9 cellular contexts compared by ENCODE assay signal in the genomic region with DNA sequence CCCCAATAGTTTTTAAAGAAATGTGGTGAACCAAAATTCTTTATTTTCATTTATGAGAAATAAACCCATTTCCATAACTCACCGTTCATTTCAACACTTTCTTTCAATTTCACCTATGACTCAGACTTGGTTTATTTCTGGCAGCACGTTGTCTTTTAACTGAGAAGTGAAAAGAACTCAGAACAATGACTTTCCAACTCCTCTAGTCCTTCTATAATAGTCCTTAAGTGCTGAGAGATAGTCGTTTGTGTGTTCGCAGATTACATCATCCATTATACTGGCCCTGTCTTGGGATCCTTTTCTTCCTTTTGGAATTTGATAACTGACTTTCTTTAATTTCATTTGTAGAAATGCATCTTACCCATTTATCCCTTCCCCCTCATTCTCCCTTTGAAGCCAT.
DNase-seq lines count a peak whose midpoint lies in the region; ATAC-seq and TF ChIP-seq lines count a peak whose summit lies in the region.
"Had no signal": no experiment of that assay in that cellular context is flagged by ENCODE, and none has a peak within 500 bp of the region (broad histone marks: within the 10 kb centered on the region; RNA-seq: fewer than 3 reads in every experiment).

No MANE protein-coding gene starts in this region.

- CTCF ChIA-PET in HEK293T (lab: Yijun Ruan, JAX) = no interaction called here

- POLR2A ChIA-PET in HEK293T (lab: Yijun Ruan, JAX) = no interaction called here

- ATAC-seq in GM21576 (IDR thresholded peaks at IDR 0.05; ENCODE audit: unreplicated experiment) (peak; percentile 80), HG03439 (IDR thresholded peaks at IDR 0.05; ENCODE audit: unreplicated experiment) (peak; percentile 79)

- DNase-seq in DMS 273 (lab: John Stamatoyannopoulos, UW; ENCODE audit: unreplicated experiment) = peak; percentile 15
- DNase-seq in DMS 273 treated with DMSO at 0.1 percent for 48 hours (lab: John Stamatoyannopoulos, UW) = no peak
- DNase-seq in fibroblast of gingiva (ENCODE audit: low read depth) = peak; percentile 0
- no peak for DNase-seq in HEK293T (ENCODE audit: extremely low spot score)
- DNase-seq in NCI-H748 treated with DMSO at 0.1 percent for 48 hours (lab: John Stamatoyannopoulos, UW) = no peak
- DNase-seq in T1000 (lab: John Stamatoyannopoulos, UW) = no peak
- DNase-seq: hippocampal formation had no signal

TF ChIP-seq in HEK293T, 16 proteins besides CTCF, POLR2A, EP300 and RAD21:
- no peak for TF ChIP-seq LEF1 (IDR thresholded peaks at IDR 0.05; ENCODE audit: borderline replicate concordance)
- TF ChIP-seq L3MBTL2 (conservative IDR thresholded peaks at IDR 0.05) = no peak
- TF ChIP-seq HDGF (IDR thresholded peaks at IDR 0.05; ENCODE audit: borderline replicate concordance) = no peak
- TF ChIP-seq FOXK2 (IDR thresholded peaks at IDR 0.05) = no peak
- TF ChIP-seq SP1 (IDR thresholded peaks at IDR 0.05) = no peak
- TF ChIP-seq CTBP1 (IDR thresholded peaks at IDR 0.05; ENCODE audit: borderline replicate concordance) = no peak
- no peak for TF ChIP-seq ZNF384 (IDR thresholded peaks at IDR 0.05)
- TF ChIP-seq SUZ12 (IDR thresholded peaks at IDR 0.05) = no peak
- TF ChIP-seq NFRKB (IDR thresholded peaks at IDR 0.05) = no peak
- TF ChIP-seq, protein P1, sequence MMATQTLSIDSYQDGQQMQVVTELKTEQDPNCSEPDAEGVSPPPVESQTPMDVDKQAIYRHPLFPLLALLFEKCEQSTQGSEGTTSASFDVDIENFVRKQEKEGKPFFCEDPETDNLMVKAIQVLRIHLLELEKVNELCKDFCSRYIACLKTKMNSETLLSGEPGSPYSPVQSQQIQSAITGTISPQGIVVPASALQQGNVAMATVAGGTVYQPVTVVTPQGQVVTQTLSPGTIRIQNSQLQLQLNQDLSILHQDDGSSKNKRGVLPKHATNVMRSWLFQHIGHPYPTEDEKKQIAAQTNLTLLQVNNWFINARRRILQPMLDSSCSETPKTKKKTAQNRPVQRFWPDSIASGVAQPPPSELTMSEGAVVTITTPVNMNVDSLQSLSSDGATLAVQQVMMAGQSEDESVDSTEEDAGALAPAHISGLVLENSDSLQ (IDR thresholded peaks at IDR 0.05) = no peak
- no peak for TF ChIP-seq TARDBP (IDR thresholded peaks at IDR 0.05)
- no peak for TF ChIP-seq FOXM1 (IDR thresholded peaks at IDR 0.05; ENCODE audit: borderline replicate concordance)
- no peak for TF ChIP-seq ARNT (IDR thresholded peaks at IDR 0.05)
- TF ChIP-seq ELF4 (IDR thresholded peaks at IDR 0.05) = no peak
- no peak for TF ChIP-seq FOXA1 (IDR thresholded peaks at IDR 0.05)
- no peak for TF ChIP-seq BHLHE40 (IDR thresholded peaks at IDR 0.05; ENCODE audit: borderline replicate concordance)

Comparison
In these comparisons a context has a peak if more than half of its experiments do, and no peak if none do; other contexts are left out.
1. DNase-seq: peak in DMS 273 (single experiment) and fibroblast of gingiva (single experiment); none in DMS 273 treated with DMSO at 0.1 percent for 48 hours (single experiment), HEK293T (single experiment), NCI-H748 treated with DMSO at 0.1 percent for 48 hours (single experiment) and T1000 (single experiment).